Comparison of ENCODE assay signal across 1 cellular context in the genomic region with DNA sequence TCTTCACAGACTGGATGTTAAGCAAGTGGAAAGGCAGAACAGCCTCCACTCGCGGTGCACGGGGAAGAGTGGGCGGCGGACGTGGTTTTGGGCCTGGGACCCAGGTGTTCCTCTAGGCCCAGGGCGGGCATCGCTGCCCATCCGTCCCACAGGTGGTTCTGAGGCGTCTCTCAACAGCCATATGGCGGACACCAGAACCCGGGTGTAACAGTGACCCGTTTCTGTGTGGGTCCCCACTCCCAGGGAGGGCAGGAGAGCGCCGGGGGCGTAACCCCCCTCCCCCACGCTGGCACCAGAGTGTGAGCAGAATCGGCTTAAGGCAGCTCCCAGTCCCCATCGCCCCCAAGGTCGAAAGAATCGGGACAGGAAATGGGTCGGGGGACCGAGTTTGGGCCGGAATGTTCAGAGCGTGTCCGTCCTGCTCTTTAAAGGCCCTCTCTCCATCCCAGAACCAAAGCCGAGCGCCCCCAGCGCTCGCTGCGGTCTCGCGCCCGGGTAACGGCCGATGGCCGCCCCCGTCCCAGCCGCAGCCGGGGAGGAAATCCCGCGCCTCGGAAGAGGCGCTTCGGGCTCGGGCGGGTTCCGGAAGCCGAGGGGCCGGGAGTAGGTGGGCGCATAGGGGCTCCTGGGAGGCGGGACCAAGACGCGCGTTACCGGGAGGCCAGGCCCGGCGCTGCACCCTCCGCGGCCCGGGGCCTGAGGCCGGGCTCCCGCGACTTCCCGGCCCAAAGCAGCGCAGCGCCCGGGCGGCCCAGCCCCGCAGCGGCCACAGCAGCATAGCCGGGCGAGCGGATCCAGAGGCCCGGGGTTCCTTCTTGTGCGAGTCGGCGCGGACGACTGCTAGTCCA.
TF ChIP-seq lines count a peak whose summit lies in the region.

A gene (minus strand): TSS at position 839 of the 848 bp plus-strand sequence. CDS start 61 bp downstream, at position 778.

TF ChIP-seq in HEK293, 187 proteins besides CTCF, POLR2A, EP300 and RAD21 (continued from another document):
- TF ChIP-seq TRIM28 (IDR thresholded peaks at IDR 0.05; ENCODE audit: borderline replicate concordance, low read length) (no peak), ZNF596 (tag by site-specific recombination; IDR thresholded peaks at IDR 0.05) (peak; percentile 36; the same call in 1 of the 2 replicates), ZNF394 (tag by site-specific recombination; IDR thresholded peaks at IDR 0.05; ENCODE audit: borderline replicate concordance) (no peak), ZNF133 (tag by site-specific recombination; IDR thresholded peaks at IDR 0.05) (no peak), GLI4 (tag by site-specific recombination; IDR thresholded peaks at IDR 0.05) (no peak), SCRT2 (tag by site-specific recombination; IDR thresholded peaks at IDR 0.05) (peak; percentile 91), OSR2 (tag by site-specific recombination; IDR thresholded peaks at IDR 0.05) (no peak), ZNF624 (tag by site-specific recombination; IDR thresholded peaks at IDR 0.05) (no peak), FEZF1 (tag by site-specific recombination; IDR thresholded peaks at IDR 0.05) (no peak), YY1 (tag by site-specific recombination; IDR thresholded peaks at IDR 0.05) (peak; percentile 36; the same call in 1 of the 2 replicates), ZNF792 (tag by site-specific recombination; IDR thresholded peaks at IDR 0.05) (no peak), ZNF571 (tag by site-specific recombination; IDR thresholded peaks at IDR 0.05) (no peak), ZXDB (tag by site-specific recombination; IDR thresholded peaks at IDR 0.05) (no peak; the same call in 1 of the 2 replicates), ZBTB48 (tag by site-specific recombination; IDR thresholded peaks at IDR 0.05) (no peak), ZSCAN16 (tag by site-specific recombination; IDR thresholded peaks at IDR 0.05) (no peak), RBAK (tag by site-specific recombination; IDR thresholded peaks at IDR 0.05) (no peak)
- TF ChIP-seq, protein P1, sequence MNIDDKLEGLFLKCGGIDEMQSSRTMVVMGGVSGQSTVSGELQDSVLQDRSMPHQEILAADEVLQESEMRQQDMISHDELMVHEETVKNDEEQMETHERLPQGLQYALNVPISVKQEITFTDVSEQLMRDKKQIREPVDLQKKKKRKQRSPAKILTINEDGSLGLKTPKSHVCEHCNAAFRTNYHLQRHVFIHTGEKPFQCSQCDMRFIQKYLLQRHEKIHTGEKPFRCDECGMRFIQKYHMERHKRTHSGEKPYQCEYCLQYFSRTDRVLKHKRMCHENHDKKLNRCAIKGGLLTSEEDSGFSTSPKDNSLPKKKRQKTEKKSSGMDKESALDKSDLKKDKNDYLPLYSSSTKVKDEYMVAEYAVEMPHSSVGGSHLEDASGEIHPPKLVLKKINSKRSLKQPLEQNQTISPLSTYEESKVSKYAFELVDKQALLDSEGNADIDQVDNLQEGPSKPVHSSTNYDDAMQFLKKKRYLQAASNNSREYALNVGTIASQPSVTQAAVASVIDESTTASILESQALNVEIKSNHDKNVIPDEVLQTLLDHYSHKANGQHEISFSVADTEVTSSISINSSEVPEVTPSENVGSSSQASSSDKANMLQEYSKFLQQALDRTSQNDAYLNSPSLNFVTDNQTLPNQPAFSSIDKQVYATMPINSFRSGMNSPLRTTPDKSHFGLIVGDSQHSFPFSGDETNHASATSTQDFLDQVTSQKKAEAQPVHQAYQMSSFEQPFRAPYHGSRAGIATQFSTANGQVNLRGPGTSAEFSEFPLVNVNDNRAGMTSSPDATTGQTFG (tag by site-specific recombination; IDR thresholded peaks at IDR 0.05; ENCODE audit: borderline replicate concordance): 0 out of 2 replicates have a peak, but pooled peaks have one; percentile 16
- TF ChIP-seq, protein P2, sequence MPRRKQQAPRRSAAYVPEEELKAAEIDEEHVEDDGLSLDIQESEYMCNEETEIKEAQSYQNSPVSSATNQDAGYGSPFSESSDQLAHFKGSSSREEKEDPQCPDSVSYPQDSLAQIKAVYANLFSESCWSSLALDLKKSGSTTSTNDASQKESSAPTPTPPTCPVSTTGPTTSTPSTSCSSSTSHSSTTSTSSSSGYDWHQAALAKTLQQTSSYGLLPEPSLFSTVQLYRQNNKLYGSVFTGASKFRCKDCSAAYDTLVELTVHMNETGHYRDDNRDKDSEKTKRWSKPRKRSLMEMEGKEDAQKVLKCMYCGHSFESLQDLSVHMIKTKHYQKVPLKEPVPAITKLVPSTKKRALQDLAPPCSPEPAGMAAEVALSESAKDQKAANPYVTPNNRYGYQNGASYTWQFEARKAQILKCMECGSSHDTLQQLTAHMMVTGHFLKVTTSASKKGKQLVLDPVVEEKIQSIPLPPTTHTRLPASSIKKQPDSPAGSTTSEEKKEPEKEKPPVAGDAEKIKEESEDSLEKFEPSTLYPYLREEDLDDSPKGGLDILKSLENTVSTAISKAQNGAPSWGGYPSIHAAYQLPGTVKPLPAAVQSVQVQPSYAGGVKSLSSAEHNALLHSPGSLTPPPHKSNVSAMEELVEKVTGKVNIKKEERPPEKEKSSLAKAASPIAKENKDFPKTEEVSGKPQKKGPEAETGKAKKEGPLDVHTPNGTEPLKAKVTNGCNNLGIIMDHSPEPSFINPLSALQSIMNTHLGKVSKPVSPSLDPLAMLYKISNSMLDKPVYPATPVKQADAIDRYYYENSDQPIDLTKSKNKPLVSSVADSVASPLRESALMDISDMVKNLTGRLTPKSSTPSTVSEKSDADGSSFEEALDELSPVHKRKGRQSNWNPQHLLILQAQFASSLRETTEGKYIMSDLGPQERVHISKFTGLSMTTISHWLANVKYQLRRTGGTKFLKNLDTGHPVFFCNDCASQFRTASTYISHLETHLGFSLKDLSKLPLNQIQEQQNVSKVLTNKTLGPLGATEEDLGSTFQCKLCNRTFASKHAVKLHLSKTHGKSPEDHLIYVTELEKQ (tag by site-specific recombination; IDR thresholded peaks at IDR 0.05; ENCODE audit: borderline replicate concordance): no peak
- TF ChIP-seq, protein P3, sequence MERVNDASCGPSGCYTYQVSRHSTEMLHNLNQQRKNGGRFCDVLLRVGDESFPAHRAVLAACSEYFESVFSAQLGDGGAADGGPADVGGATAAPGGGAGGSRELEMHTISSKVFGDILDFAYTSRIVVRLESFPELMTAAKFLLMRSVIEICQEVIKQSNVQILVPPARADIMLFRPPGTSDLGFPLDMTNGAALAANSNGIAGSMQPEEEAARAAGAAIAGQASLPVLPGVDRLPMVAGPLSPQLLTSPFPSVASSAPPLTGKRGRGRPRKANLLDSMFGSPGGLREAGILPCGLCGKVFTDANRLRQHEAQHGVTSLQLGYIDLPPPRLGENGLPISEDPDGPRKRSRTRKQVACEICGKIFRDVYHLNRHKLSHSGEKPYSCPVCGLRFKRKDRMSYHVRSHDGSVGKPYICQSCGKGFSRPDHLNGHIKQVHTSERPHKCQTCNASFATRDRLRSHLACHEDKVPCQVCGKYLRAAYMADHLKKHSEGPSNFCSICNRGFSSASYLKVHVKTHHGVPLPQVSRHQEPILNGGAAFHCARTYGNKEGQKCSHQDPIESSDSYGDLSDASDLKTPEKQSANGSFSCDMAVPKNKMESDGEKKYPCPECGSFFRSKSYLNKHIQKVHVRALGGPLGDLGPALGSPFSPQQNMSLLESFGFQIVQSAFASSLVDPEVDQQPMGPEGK (tag by site-specific recombination; IDR thresholded peaks at IDR 0.05): peak; percentile 88
- TF ChIP-seq, protein P4, sequence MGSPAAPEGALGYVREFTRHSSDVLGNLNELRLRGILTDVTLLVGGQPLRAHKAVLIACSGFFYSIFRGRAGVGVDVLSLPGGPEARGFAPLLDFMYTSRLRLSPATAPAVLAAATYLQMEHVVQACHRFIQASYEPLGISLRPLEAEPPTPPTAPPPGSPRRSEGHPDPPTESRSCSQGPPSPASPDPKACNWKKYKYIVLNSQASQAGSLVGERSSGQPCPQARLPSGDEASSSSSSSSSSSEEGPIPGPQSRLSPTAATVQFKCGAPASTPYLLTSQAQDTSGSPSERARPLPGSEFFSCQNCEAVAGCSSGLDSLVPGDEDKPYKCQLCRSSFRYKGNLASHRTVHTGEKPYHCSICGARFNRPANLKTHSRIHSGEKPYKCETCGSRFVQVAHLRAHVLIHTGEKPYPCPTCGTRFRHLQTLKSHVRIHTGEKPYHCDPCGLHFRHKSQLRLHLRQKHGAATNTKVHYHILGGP (tag by site-specific recombination; IDR thresholded peaks at IDR 0.05): no peak
